In the genomic region with DNA sequence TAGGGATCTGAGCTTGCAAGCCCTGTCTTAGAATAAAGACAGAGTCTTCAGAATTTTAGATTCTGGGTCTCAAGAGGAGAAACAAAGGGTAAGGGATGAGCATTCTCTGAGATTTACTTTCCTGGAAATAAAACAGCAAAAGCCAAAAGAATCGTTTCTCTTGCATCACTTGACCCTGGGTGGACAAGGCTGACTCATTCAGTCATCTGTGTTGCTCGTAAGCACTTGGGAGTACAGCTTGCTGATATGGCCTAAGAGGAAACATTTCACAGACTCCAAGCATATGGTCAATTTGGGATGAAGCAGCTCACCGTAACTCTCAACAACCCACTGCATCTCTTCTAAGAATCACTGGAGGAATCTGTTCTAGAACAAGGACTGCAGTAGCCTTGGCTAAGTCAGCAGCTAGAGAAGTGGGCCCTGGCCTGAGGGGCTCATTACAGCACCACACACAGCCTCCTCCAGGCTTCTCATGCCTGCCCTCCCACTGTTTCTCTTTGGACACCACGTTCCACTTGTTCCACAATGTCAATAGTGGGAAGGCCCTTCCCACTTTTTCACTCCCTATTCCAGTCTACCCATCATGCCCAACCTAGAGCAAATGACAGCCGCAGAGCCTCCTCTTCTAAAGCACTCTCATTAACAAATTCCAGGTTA, we compare ENCODE assay signal across 8 cellular contexts.
A peak's percentile ranks its signal among the peaks of the same experiment; 100 is the strongest.
DNase-seq lines count a peak whose midpoint lies in the region; ATAC-seq and TF ChIP-seq lines count a peak whose summit lies in the region.

No MANE protein-coding gene starts in this region.

- intact Hi-C loops in colonic mucosa (cut with DNase I) (no loop called here), vagina (cut with DNase I) (no loop called here)
- intact Hi-C loops in activated CD4-positive, alpha-beta T cell treated with anti-CD3 and anti-CD28 coated beads for 36 hours (cut with DNase I, micrococcal nuclease) = no loop called here

- H2BK120ac ChIP-seq in mesenchymal stem cell (ENCODE audit: low read depth, low read length) = peak overlapping the region; percentile 2

- no peaks in the 10 kb centered on the region for H3K4me1 ChIP-seq in colonic mucosa
- peaks cover 6% of the 10 kb centered on the region for H3K4me1 ChIP-seq in mesenchymal stem cell (ENCODE audit: control insufficient read depth, insufficient read depth, low read depth, low read length)
- H3K4me1 ChIP-seq in vagina = peaks cover 12% of the 10 kb centered on the region

- H3K18ac ChIP-seq in mesenchymal stem cell (ENCODE audit: low read depth in 1 of 2, low read length in 2 of 2) = peak overlapping the region; percentile 72 to 88

- POLR2A ChIA-PET in activated CD4-positive, alpha-beta T cell treated with anti-CD3 and anti-CD28 coated beads for 36 hours (lab: Charles Lee) = no interaction called here

- H3K27ac Mint-ChIP-seq in activated naive CD8-positive, alpha-beta T cell = peak overlapping the region; percentile 6
- no peak overlapping the region for H3K27ac Mint-ChIP-seq in activated naive CD8-positive, alpha-beta T cell treated with anti-CD3 and anti-CD28 coated beads, Interleukin-2, amount 50 U/mL, for 24 hours
- no peak overlapping the region for H3K27ac Mint-ChIP-seq in activated CD4-positive, alpha-beta T cell treated with anti-CD3 and anti-CD28 coated beads for 36 hours

- H3K9me3 ChIP-seq in colonic mucosa (no peaks in the 10 kb centered on the region), mesenchymal stem cell (ENCODE audit: control insufficient read depth, low read length) (no peaks in the 10 kb centered on the region), vagina (no peaks in the 10 kb centered on the region)

- H3K36me3 Mint-ChIP-seq in activated naive CD8-positive, alpha-beta T cell = peaks cover 42% of the 10 kb centered on the region
- peaks cover 68% of the 10 kb centered on the region for H3K36me3 Mint-ChIP-seq in activated naive CD8-positive, alpha-beta T cell treated with anti-CD3 and anti-CD28 coated beads, Interleukin-2, amount 50 U/mL, for 24 hours (ENCODE audit: low read depth)
- H3K36me3 Mint-ChIP-seq in activated T-cell treated with anti-CD3 and anti-CD28 coated beads, Interleukin-2, amount 50 U/mL, for 4 hours (ENCODE audit: insufficient read depth) = peaks cover 28% of the 10 kb centered on the region
- H3K36me3 Mint-ChIP-seq in activated CD4-positive, alpha-beta T cell treated with anti-CD3 and anti-CD28 coated beads for 36 hours (ENCODE audit: low read depth) = peaks cover 52% of the 10 kb centered on the region

- no peaks in the 10 kb centered on the region for H3K27me3 Mint-ChIP-seq in activated naive CD8-positive, alpha-beta T cell
- no peaks in the 10 kb centered on the region for H3K27me3 Mint-ChIP-seq in activated naive CD8-positive, alpha-beta T cell treated with anti-CD3 and anti-CD28 coated beads, Interleukin-2, amount 50 U/mL, for 24 hours
- H3K27me3 Mint-ChIP-seq in activated T-cell treated with anti-CD3 and anti-CD28 coated beads, Interleukin-2, amount 50 U/mL, for 4 hours (ENCODE audit: low read depth) = no peaks in the 10 kb centered on the region
- H3K27me3 Mint-ChIP-seq in activated CD4-positive, alpha-beta T cell treated with anti-CD3 and anti-CD28 coated beads for 36 hours = no peaks in the 10 kb centered on the region

- H3K4me1 Mint-ChIP-seq in activated naive CD8-positive, alpha-beta T cell (ENCODE audit: low read depth) = peaks cover 14% of the 10 kb centered on the region
- H3K4me1 Mint-ChIP-seq in activated naive CD8-positive, alpha-beta T cell treated with anti-CD3 and anti-CD28 coated beads, Interleukin-2, amount 50 U/mL, for 24 hours = peaks cover 28% of the 10 kb centered on the region
- H3K4me1 Mint-ChIP-seq in activated T-cell treated with anti-CD3 and anti-CD28 coated beads, Interleukin-2, amount 50 U/mL, for 4 hours (ENCODE audit: low read depth) = peaks cover 15% of the 10 kb centered on the region
- H3K4me1 Mint-ChIP-seq in activated CD4-positive, alpha-beta T cell treated with anti-CD3 and anti-CD28 coated beads for 36 hours = peaks cover 16% of the 10 kb centered on the region

- H2AFZ ChIP-seq in mesenchymal stem cell (ENCODE audit: low read depth, low read length) = no peak overlapping the region

- peak overlapping the region; percentile 73 for H2BK15ac ChIP-seq in mesenchymal stem cell (ENCODE audit: low read depth, poor library complexity, severe bottlenecking)

- peak overlapping the region; percentile 5 for H4K91ac ChIP-seq in mesenchymal stem cell (ENCODE audit: low read length)

- H4K8ac ChIP-seq in mesenchymal stem cell (ENCODE audit: low read length) = peak overlapping the region; percentile 66

- peaks cover 24% of the 10 kb centered on the region for H3K79me1 ChIP-seq in mesenchymal stem cell (replicated peaks; ENCODE audit: low read length, poor library complexity, severe bottlenecking)

- peak overlapping the region in 1 of 2 experiments; percentile 80 for H3K14ac ChIP-seq in mesenchymal stem cell (ENCODE audit: low read length in 2 of 2)

- no peak overlapping the region for H3K9ac ChIP-seq in colonic mucosa (ENCODE audit: low read depth in 2 of 2, low read length in 2 of 2)
- peak overlapping the region; percentile 45 for H3K9ac ChIP-seq in mesenchymal stem cell (ENCODE audit: low read length)

- no peaks in the 10 kb centered on the region for H3K36me3 ChIP-seq in colonic mucosa
- peaks cover 16 to 21% of the 10 kb centered on the region in 2 experiments for H3K36me3 ChIP-seq in mesenchymal stem cell (ENCODE audit: control insufficient read depth in 1 of 2, insufficient read depth in 2 of 2, low read depth in 1 of 2, low read length in 2 of 2)
- no peaks in the 10 kb centered on the region for H3K36me3 ChIP-seq in vagina

- no peak overlapping the region for H3K4me2 ChIP-seq in mesenchymal stem cell (ENCODE audit: low read length, poor library complexity, severe bottlenecking)

- no peak for DNase-seq in activated naive CD8-positive, alpha-beta T cell treated with anti-CD3 and anti-CD28 coated beads, Interleukin-2, amount 50 U/mL, for 24 hours
- DNase-seq in colonic mucosa (no peak), mesenchymal stem cell (peak; percentile 96), vagina (ENCODE audit: extremely low spot score in 2 of 2) (no peak), substantia nigra (lab: John Stamatoyannopoulos, UW) (no peak)
- no peak for DNase-seq in activated T-cell treated with anti-CD3 and anti-CD28 coated beads, Interleukin-2, amount 50 U/mL, for 4 hours
- DNase-seq in activated CD4-positive, alpha-beta T cell treated with anti-CD3 and anti-CD28 coated beads for 36 hours = no peak

- ATAC-seq in activated naive CD8-positive, alpha-beta T cell treated with anti-CD3 and anti-CD28 coated beads, Interleukin-2, amount 50 U/mL, for 24 hours = no peak
- ATAC-seq in activated T-cell treated with anti-CD3 and anti-CD28 coated beads, Interleukin-2, amount 50 U/mL, for 4 hours = no peak
- ATAC-seq in activated CD4-positive, alpha-beta T cell treated with anti-CD3 and anti-CD28 coated beads for 36 hours = no peak

- H2BK5ac ChIP-seq in mesenchymal stem cell (ENCODE audit: low read depth, low read length, poor library complexity, severe bottlenecking) = no peak overlapping the region

- peak overlapping the region in 1 of 2 experiments; percentile 84 for H3K4ac ChIP-seq in mesenchymal stem cell (ENCODE audit: low read depth in 1 of 2, low read length in 2 of 2)

- peak overlapping the region in 1 of 2 experiments; percentile 80 for H2BK12ac ChIP-seq in mesenchymal stem cell (ENCODE audit: low read length in 2 of 2)

- TF ChIP-seq CTCF in colonic mucosa (IDR thresholded peaks at IDR 0.05) (no peak), vagina (IDR thresholded peaks at IDR 0.05) (no peak)

- H3K27ac ChIP-seq in colonic mucosa (peak overlapping the region; percentile 35), mesenchymal stem cell (ENCODE audit: low read length, poor library complexity, severe bottlenecking) (peak overlapping the region; percentile 31), vagina (peak overlapping the region; percentile 70), substantia nigra (ENCODE audit: low read depth, low read length, poor library complexity, severe bottlenecking) (no peak overlapping the region)

- peak overlapping the region; percentile 81 for H2AK5ac ChIP-seq in mesenchymal stem cell (ENCODE audit: low read length, severe bottlenecking)

- no peak overlapping the region for H3K4me3 Mint-ChIP-seq in activated naive CD8-positive, alpha-beta T cell
- no peak overlapping the region for H3K4me3 Mint-ChIP-seq in activated naive CD8-positive, alpha-beta T cell treated with anti-CD3 and anti-CD28 coated beads, Interleukin-2, amount 50 U/mL, for 24 hours
- no peak overlapping the region for H3K4me3 Mint-ChIP-seq in activated T-cell treated with anti-CD3 and anti-CD28 coated beads, Interleukin-2, amount 50 U/mL, for 4 hours
- no peak overlapping the region for H3K4me3 Mint-ChIP-seq in activated CD4-positive, alpha-beta T cell treated with anti-CD3 and anti-CD28 coated beads for 36 hours

- H3K9me3 Mint-ChIP-seq in activated naive CD8-positive, alpha-beta T cell (ENCODE audit: low read depth) = no peaks in the 10 kb centered on the region
- H3K9me3 Mint-ChIP-seq in activated naive CD8-positive, alpha-beta T cell treated with anti-CD3 and anti-CD28 coated beads, Interleukin-2, amount 50 U/mL, for 24 hours = no peaks in the 10 kb centered on the region
- no peaks in the 10 kb centered on the region for H3K9me3 Mint-ChIP-seq in activated T-cell treated with anti-CD3 and anti-CD28 coated beads, Interleukin-2, amount 50 U/mL, for 4 hours
- peaks cover 3% of the 10 kb centered on the region for H3K9me3 Mint-ChIP-seq in activated CD4-positive, alpha-beta T cell treated with anti-CD3 and anti-CD28 coated beads for 36 hours (ENCODE audit: low read depth)

- H3K23ac ChIP-seq in mesenchymal stem cell (ENCODE audit: low read length in 2 of 2) = no peak overlapping the region

- WGBS in mesenchymal stem cell = 35% methylated on average over 5 of the region's 5 CpGs

- CTCF ChIA-PET in activated CD4-positive, alpha-beta T cell treated with anti-CD3 and anti-CD28 coated beads for 36 hours (lab: Charles Lee) = interaction anchor here (0.6 kb wide), 1 partner anchor 15 kb away, joined by 3 read pairs; no protein-coding TSS in a partner anchor

- no peak for TF ChIP-seq POLR2A in vagina (IDR thresholded peaks at IDR 0.05)

- no peak overlapping the region for H3K4me3 ChIP-seq in colonic mucosa
- peak overlapping the region in 1 of 2 experiments; percentile 7 for H3K4me3 ChIP-seq in mesenchymal stem cell (ENCODE audit: insufficient read depth in 1 of 2, low read depth in 1 of 2, low read length in 2 of 2)
- H3K4me3 ChIP-seq in vagina = no peak overlapping the region

- no peaks in the 10 kb centered on the region for H3K27me3 ChIP-seq in colonic mucosa
- H3K27me3 ChIP-seq in mesenchymal stem cell (ENCODE audit: control insufficient read depth in 1 of 2, insufficient read depth in 1 of 2, low read length in 2 of 2) = no peaks in the 10 kb centered on the region
- no peaks in the 10 kb centered on the region for H3K27me3 ChIP-seq in vagina
